ENCODE assay signal across 19 cellular contexts in the genomic region with DNA sequence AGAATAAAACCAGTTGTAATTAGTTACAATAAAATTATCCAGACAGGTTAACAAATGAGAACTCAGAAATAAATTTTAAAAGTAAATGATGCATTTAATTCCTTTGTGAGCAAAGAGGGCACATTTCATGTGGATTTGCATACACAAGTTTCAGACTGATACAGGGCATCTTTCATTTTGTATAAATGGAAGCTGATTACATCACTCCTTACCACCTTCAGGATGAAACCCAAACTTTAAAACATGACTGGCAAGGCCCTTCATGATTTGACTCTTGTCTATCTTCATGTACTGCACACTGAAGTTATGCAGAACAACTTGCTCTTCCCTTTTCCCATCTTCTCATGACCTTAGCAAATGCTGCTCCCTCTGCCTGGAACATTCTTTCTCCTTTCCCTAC. TPM values are rescaled to one million over a fixed set of nuclear protein-coding genes. Genes with fewer than 3 reads are reported as not detected.
DNase-seq lines count a peak whose midpoint lies in the region; ATAC-seq, FAIRE-seq and TF ChIP-seq lines count a peak whose summit lies in the region.
"Had no signal": no experiment of that assay in that cellular context is flagged by ENCODE, and none has a peak within 500 bp of the region (broad histone marks: within the 10 kb centered on the region; RNA-seq: fewer than 3 reads in every experiment).

No MANE protein-coding gene starts in this region.

- H3K79me2 ChIP-seq in MM.1S (ENCODE audit: low read length) (no peaks in the 10 kb centered on the region), GM12878 (ENCODE audit: control insufficient read depth, insufficient read depth, low read length) (no peaks in the 10 kb centered on the region)

- in situ Hi-C loops in GM12878 (cut with MboI) (no loop called here), ACHN (cut with HindIII; ENCODE audit: low pct_ligation_motif_present, low pct_unique_long_range_greater_than_20kb, low sequenced_read_pairs) (no loop called here)

- H2AFZ ChIP-seq in MM.1S (ENCODE audit: low read length) (0 out of 2 replicates have a peak overlapping the region, but pooled peaks have one; percentile 20), GM12878 (ENCODE audit: control insufficient read depth, low read depth, low read length) (no peak overlapping the region)

- FAIRE-seq in GM12878 (lab: Jason Lieb, UNC) = no peak
- FAIRE-seq: GM12892, K562 had no signal

- DNase-seq in MM.1S (no peak), GM12878 (ENCODE audit: low read depth, low spot score) (no peak), ACHN (no peak), osteocyte (ENCODE audit: extremely low spot score, unreplicated experiment) (no peak)
- DNase-seq: 8988T; Calu3; CD4-positive, alpha-beta T cell; DMS79; GOT3; H9; Karpas-422 had no signal

- no TSS peak for BruUV-seq in GM12878 (replicated peaks; lab: Mats Ljungman, UMichigan)

- TF ChIP-seq CTCF in MM.1S (IDR thresholded peaks at IDR 0.05; ENCODE audit: low read length) = no peak
- TF ChIP-seq CTCF in GM12878 (IDR thresholded peaks at IDR 0.05 in 2 of 3, conservative IDR thresholded peaks at IDR 0.05 in 1 of 3; ENCODE audit: control insufficient read depth in 2 of 3, extremely low read depth in 1 of 3, insufficient read depth in 1 of 3, low read depth in 3 of 3, low read length in 3 of 3) = no peak
- TF ChIP-seq CTCF in osteocyte (IDR thresholded peaks at IDR 0.05) = no peak

- RAD21 ChIA-PET in GM12878 (lab: Charles Lee; ENCODE audit: unreplicated experiment) = no interaction called here

- H3K4me1 Mint-ChIP-seq in osteocyte (ENCODE audit: unreplicated experiment) = peaks cover 8% of the 10 kb centered on the region

- POLR2A ChIA-PET in GM12878 (lab: Charles Lee) = no interaction called here

- intact Hi-C loops in GM12878 (cut with micrococcal nuclease; ENCODE audit: unreplicated experiment) = no loop called here

- ATAC-seq in GM18868 (IDR thresholded peaks at IDR 0.05; ENCODE audit: unreplicated experiment) (peak; percentile 75), GM21390 (IDR thresholded peaks at IDR 0.05; ENCODE audit: unreplicated experiment) (peak; percentile 70), GM12878 (peak; percentile 52), HG02678 (IDR thresholded peaks at IDR 0.05; ENCODE audit: unreplicated experiment) (no peak)
- ATAC-seq: K562 had no signal

- SMC1A ChIA-PET in GM12878 (lab: Charles Lee; ENCODE audit: uncharacterized antibody, unreplicated experiment) = no interaction called here

- H3K27me3 ChIP-seq in MM.1S (replicated peaks; ENCODE audit: insufficient read depth, low read length) (no peaks in the 10 kb centered on the region), GM12878 (replicated peaks in 1 of 2; ENCODE audit: control insufficient read depth in 2 of 2, insufficient read depth in 2 of 2, low read length in 1 of 2) (no peaks in the 10 kb centered on the region; a peak in 1 of 4 replicates)
- H3K27me3 ChIP-seq: BLaER1 treated with 17β-estradiol and CSF1 and Interleukin-3, amounts not matched to agents 10 nM and 100 nM had no signal

- no peak for TF ChIP-seq EP300 in GM12878 (IDR thresholded peaks at IDR 0.05; ENCODE audit: borderline replicate concordance in 1 of 2, control insufficient read depth in 1 of 2, low read depth in 2 of 2, low read length in 2 of 2)

- H3K9ac ChIP-seq in MM.1S (ENCODE audit: low read length) (no peak overlapping the region), GM12878 (ENCODE audit: control insufficient read depth, insufficient read depth, low read length) (no peak overlapping the region)
- H3K9ac ChIP-seq: BLaER1 treated with 17β-estradiol and CSF1 and Interleukin-3, amounts not matched to agents 10 nM and 100 nM had no signal

- H3K4me2 ChIP-seq in MM.1S (ENCODE audit: low read depth, low read length) = peak overlapping the region; percentile 27; the same call in 1 of the 2 replicates
- no peak overlapping the region for H3K4me2 ChIP-seq in GM12878 (ENCODE audit: control insufficient read depth, insufficient read depth)
- H3K4me2 ChIP-seq: BLaER1 treated with 17β-estradiol and CSF1 and Interleukin-3, amounts not matched to agents 10 nM and 100 nM had no signal

- CTCF ChIA-PET in GM12878 (lab: Yijun Ruan, JAX) = interaction anchor here (1.6 kb wide), 1 partner anchor 10 kb away, joined by 4 read pairs; no protein-coding TSS in a partner anchor

- no peak overlapping the region for H3K27ac Mint-ChIP-seq in osteocyte (ENCODE audit: unreplicated experiment)
- H3K27ac Mint-ChIP-seq: CD4-positive, alpha-beta T cell; H9 had no signal

- H3K27ac ChIP-seq in MM.1S (ENCODE audit: low read length) (no peak overlapping the region), GM12878 (ENCODE audit: control insufficient read depth, insufficient read depth) (no peak overlapping the region)
- H3K27ac ChIP-seq: BLaER1 treated with 17β-estradiol and CSF1 and Interleukin-3, amounts not matched to agents 10 nM and 100 nM; HL-60 had no signal

- H3K9me3 Mint-ChIP-seq in osteocyte (ENCODE audit: unreplicated experiment) = no peaks in the 10 kb centered on the region
- H3K9me3 Mint-ChIP-seq: CD4-positive, alpha-beta T cell; H9 had no signal

- H3K4me3 ChIP-seq in MM.1S (ENCODE audit: low read length) (no peak overlapping the region), GM12878 (no peak overlapping the region)
- H3K4me3 ChIP-seq: BLaER1 treated with 17β-estradiol and CSF1 and Interleukin-3, amounts not matched to agents 10 nM and 100 nM; K562 had no signal

- H3K4me1 ChIP-seq in MM.1S (ENCODE audit: low read length) (peaks cover 14% of the 10 kb centered on the region), GM12878 (ENCODE audit: control insufficient read depth, insufficient read depth, low read length) (no peaks in the 10 kb centered on the region)

- no peaks in the 10 kb centered on the region for H3K9me2 ChIP-seq in MM.1S (replicated peaks; ENCODE audit: insufficient read depth, low read length)

- H4K20me1 ChIP-seq in MM.1S (ENCODE audit: insufficient read depth, low read length) = no peaks in the 10 kb centered on the region
- no peaks in the 10 kb centered on the region for H4K20me1 ChIP-seq in GM12878 (ENCODE audit: control insufficient read depth, insufficient read depth)
- H4K20me1 ChIP-seq: BLaER1 treated with 17β-estradiol and CSF1 and Interleukin-3, amounts not matched to agents 10 nM and 100 nM had no signal

- TF ChIP-seq POLR2A in GM12878 (IDR thresholded peaks at IDR 0.05; ENCODE audit: low read depth, low read length) = no peak

- H3K4me3 Mint-ChIP-seq in osteocyte (ENCODE audit: unreplicated experiment) = no peak overlapping the region
- H3K4me3 Mint-ChIP-seq: CD4-positive, alpha-beta T cell; H9 had no signal

- no peaks in the 10 kb centered on the region for H3K36me3 ChIP-seq in MM.1S (replicated peaks; ENCODE audit: insufficient read depth, low read length)
- no peaks in the 10 kb centered on the region for H3K36me3 ChIP-seq in GM12878 (ENCODE audit: control insufficient read depth in 2 of 2, insufficient read depth in 2 of 2, low read length in 1 of 2)

- TF ChIP-seq RAD21 in GM12878 (IDR thresholded peaks at IDR 0.05; ENCODE audit: insufficient read depth, low read depth, low read length) = no peak

- no peaks in the 10 kb centered on the region for H3F3A ChIP-seq in MM.1S (ENCODE audit: insufficient read depth, low read length)

- H3K27me3 Mint-ChIP-seq in osteocyte (ENCODE audit: unreplicated experiment) = peaks cover 12% of the 10 kb centered on the region
- H3K27me3 Mint-ChIP-seq: CD4-positive, alpha-beta T cell had no signal

- no peaks in the 10 kb centered on the region for H3K36me3 Mint-ChIP-seq in osteocyte (ENCODE audit: unreplicated experiment)

- H3K9me3 ChIP-seq in MM.1S (replicated peaks; ENCODE audit: insufficient read depth, low read length) (no peaks in the 10 kb centered on the region), GM12878 (replicated peaks; ENCODE audit: control insufficient read depth, insufficient read depth, low read length) (no peaks in the 10 kb centered on the region)

TF ChIP-seq in GM12878, 131 proteins besides CTCF, POLR2A, EP300 and RAD21 (continues in another document):
- TF ChIP-seq SREBF2 (IDR thresholded peaks at IDR 0.05; ENCODE audit: low read length) (no peak), PAX8 (IDR thresholded peaks at IDR 0.05) (no peak), TCF12 (IDR thresholded peaks at IDR 0.05; ENCODE audit: low read depth, low read length) (no peak), NR2C2 (IDR thresholded peaks at IDR 0.05; ENCODE audit: borderline replicate concordance, control insufficient read depth, insufficient read length, low read depth) (no peak), EZH2 (IDR thresholded peaks at IDR 0.05; ENCODE audit: borderline replicate concordance, control insufficient read depth, low read depth, low read length) (no peak), CHD4 (IDR thresholded peaks at IDR 0.05) (no peak)

RNA-seq across cellular contexts. Expression of a gene that starts 26.9 kb away (rescaled TPM):
- total RNA-seq in GM12878 (2013; cell fraction: nucleolus; rRNA removed) = 1.0 and 1.5 TPM in 2 replicates
- total RNA-seq in GM12878 (2014; rRNA removed) (not detected in 2 replicates), GM12878 (2014; rRNA removed; fragmentation: Illumina TruSeq; extraction: Trizol) (not detected in 2 replicates), GM12878 (2021) (0.24 and 0.33 TPM in 2 replicates), osteocyte (7.4 and 8.3 TPM in 2 replicates)
- polyA plus RNA-seq in GM12878 (2011; ENCODE audit: low read depth) = not detected
- polyA plus RNA-seq in GM12878 (2011; rRNA removed) (0.89 and 1.2 TPM in 2 replicates), GM12878 (2014; fragmentation: Illumina TruSeq; extraction: Trizol) (not detected in 2 replicates), GM12878 (2014; fragmentation: Nextera tagmentation; extraction: Ambion mirVana) (not detected), GM12878 (2014; rRNA removed) (not detected in 2 replicates), GM12878 (2016; fragmentation: Nextera tagmentation; extraction: Ambion mirVana) (under 1 TPM; 0.27 to 0.37 TPM)
- 1.1 and 1.3 TPM in 2 replicates for polyA plus RNA-seq in GM12878 (2011; cell fraction: cytosol; rRNA removed)
- polyA plus RNA-seq in GM12878 (2011; cell fraction: nucleus; rRNA removed) = 1.3 and 1.5 TPM in 2 replicates
- not detected in 2 replicates for polyA plus RNA-seq in GM12878 (2012)
- 0.88 and 2.0 TPM in 2 replicates for polyA minus RNA-seq in GM12878 (2011; rRNA and poly(A)+ RNA removed)
- 1.3 and 2.5 TPM in 2 replicates for polyA minus RNA-seq in GM12878 (2011; cell fraction: cytosol; rRNA and poly(A)+ RNA removed)
- 0.86 and 1.2 TPM in 2 replicates for polyA minus RNA-seq in GM12878 (2011; cell fraction: nucleus; rRNA and poly(A)+ RNA removed)
- total RNA-seq: CD4-positive, alpha-beta T cell; G401 had no signal
